In genomic region chr18:75497576-75497975, GRCh38 we compare ENCODE assay signal across 34 cellular contexts.
"Had no signal": no experiment of that assay in that cellular context is flagged by ENCODE, and none has a peak within 500 bp of the region (broad histone marks: within the 10 kb centered on the region; RNA-seq: fewer than 3 reads in every experiment).

No MANE protein-coding gene starts in this region.

- H3K4me1 Mint-ChIP-seq: activated CD4-positive, alpha-beta T cell treated with anti-CD3 and anti-CD28 coated beads for 36 hours; activated CD4-positive, alpha-beta T cell treated with anti-CD3 and anti-CD28 coated beads, Interleukin-2, amount 10 ng/mL, durations not matched to agents 24 days and 14 days; activated CD8-positive, alpha-beta memory T cell treated with anti-CD3 and anti-CD28 coated beads, Interleukin-2, amount 10 ng/mL, durations not matched to agents 7 days and 5 days; activated naive CD4-positive, alpha-beta T cell treated with anti-CD3 and anti-CD28 coated beads, Interleukin-2, amount 10 ng/mL, durations not matched to agents 7 days and 5 days; activated naive CD8-positive, alpha-beta T cell treated with anti-CD3 and anti-CD28 coated beads, Interleukin-2, amount 10 ng/mL, durations not matched to agents 7 days and 5 days; central memory CD8-positive, alpha-beta T cell; T-cell had no signal

- DNase-seq: activated CD4-positive, alpha-beta memory T cell treated with anti-CD3 and anti-CD28 coated beads for 36 hours; activated CD4-positive, alpha-beta T cell treated with anti-CD3 and anti-CD28 coated beads for 36 hours; activated CD4-positive, alpha-beta T cell treated with anti-CD3 and anti-CD28 coated beads, Interleukin-2, amount 10 ng/mL, durations not matched to agents 24 days and 14 days; activated CD4-positive, CD25-positive, alpha-beta regulatory T cell; activated CD4-positive, CD25-positive, alpha-beta regulatory T cell treated with anti-CD3 and anti-CD28 coated beads, Interleukin-2, amount 50 U/mL, for 72 hours; activated CD8-positive, alpha-beta memory T cell treated with anti-CD3 and anti-CD28 coated beads, Interleukin-2, amount 10 ng/mL, durations not matched to agents 7 days and 5 days; activated CD8-positive, alpha-beta memory T cell treated with anti-CD3 and anti-CD28 coated beads, Interleukin-2, amount 50 U/mL, for 4 hours; activated CD8-positive, alpha-beta T cell treated with anti-CD3 and anti-CD28 coated beads, Interleukin-2, amount 10 ng/mL, durations not matched to agents 7 days and 5 days; activated gamma-delta T cell; activated naive CD4-positive, alpha-beta T cell; activated naive CD4-positive, alpha-beta T cell treated with anti-CD3 and anti-CD28 coated beads, Interleukin-2, amount 10 ng/mL, durations not matched to agents 7 days and 5 days; activated naive CD8-positive, alpha-beta T cell treated with anti-CD3 and anti-CD28 coated beads, Interleukin-2, amount 10 ng/mL, durations not matched to agents 7 days and 5 days; activated T-cell treated with anti-CD3 and anti-CD28 coated beads, Interleukin-2, amount 50 U/mL, for 1 hour; activated T-cell treated with anti-CD3 and anti-CD28 coated beads, Interleukin-2, amount 50 U/mL, for 48 hours; amniotic stem cell; anterior cingulate cortex; brain microvascular endothelial cell; dorsolateral prefrontal cortex; effector memory CD4-positive, alpha-beta T cell; endodermal cell; foreskin keratinocyte; heart right ventricle; T-cell; T-helper 9 cell had no signal

- FAIRE-seq: bronchial epithelial cell had no signal

- H3K27ac ChIP-seq: brain microvascular endothelial cell, coronary artery, dorsolateral prefrontal cortex, foreskin keratinocyte, gastroesophageal sphincter, heart right ventricle, hepatocyte had no signal

- H3K9me3 ChIP-seq: gastroesophageal sphincter, heart right ventricle had no signal

- H3K9me3 Mint-ChIP-seq: activated CD4-positive, alpha-beta memory T cell treated with anti-CD3 and anti-CD28 coated beads for 36 hours; activated CD4-positive, alpha-beta T cell treated with anti-CD3 and anti-CD28 coated beads, Interleukin-2, amount 10 ng/mL, durations not matched to agents 24 days and 14 days; activated naive CD4-positive, alpha-beta T cell treated with anti-CD3 and anti-CD28 coated beads, Interleukin-2, amount 10 ng/mL, durations not matched to agents 7 days and 5 days; activated naive CD4-positive, alpha-beta T cell treated with anti-CD3 and anti-CD28 coated beads, Interleukin-2, amount 50 U/mL, for 72 hours; activated naive CD8-positive, alpha-beta T cell treated with anti-CD3 and anti-CD28 coated beads, Interleukin-2, amount 10 ng/mL, durations not matched to agents 7 days and 5 days; activated T-helper 1 cell treated with anti-CD3 and anti-CD28 coated beads, Interleukin-12 subunit alpha, Interleukin-12 subunit beta, Interleukin-2, Interleukin-4 antibody, amounts not matched to agents 30 ng/mL and 10 ng/mL and 1 ng/mL, durations not matched to agents 14 hours and 24 hours and 36 hours; central memory CD8-positive, alpha-beta T cell; dendritic cell treated with granulocyte-macrophage colony-stimulating factor and Interleukin-4, amounts not matched to agents 40 ng/mL and 50 ng/mL, for 4 days; endodermal cell; T-cell; T-helper 1 cell treated with Interleukin-12 subunit alpha and Interleukin-12 subunit beta and Interleukin-4 antibody, amounts not matched to agents 30 μg/mL and 1 μg/mL, for 36 hours had no signal

- H3K79me2 ChIP-seq: hepatocyte had no signal

- H2AFZ ChIP-seq: hepatocyte had no signal

- H3K4me3 Mint-ChIP-seq: activated CD4-positive, alpha-beta memory T cell treated with anti-CD3 and anti-CD28 coated beads for 36 hours; activated CD4-positive, alpha-beta T cell treated with anti-CD3 and anti-CD28 coated beads for 36 hours; activated CD4-positive, alpha-beta T cell treated with anti-CD3 and anti-CD28 coated beads, Interleukin-2, amount 10 ng/mL, durations not matched to agents 24 days and 14 days; activated CD8-positive, alpha-beta memory T cell treated with anti-CD3 and anti-CD28 coated beads, Interleukin-2, amount 10 ng/mL, durations not matched to agents 7 days and 5 days; activated CD8-positive, alpha-beta T cell treated with anti-CD3 and anti-CD28 coated beads, Interleukin-2, amount 10 ng/mL, durations not matched to agents 7 days and 5 days; activated naive CD4-positive, alpha-beta T cell treated with anti-CD3 and anti-CD28 coated beads, Interleukin-2, amount 10 ng/mL, durations not matched to agents 7 days and 5 days; activated naive CD8-positive, alpha-beta T cell treated with anti-CD3 and anti-CD28 coated beads, Interleukin-2, amount 10 ng/mL, durations not matched to agents 7 days and 5 days; activated T-helper 1 cell treated with anti-CD3 and anti-CD28 coated beads, Interleukin-12 subunit alpha, Interleukin-12 subunit beta, Interleukin-2, Interleukin-4 antibody, amounts not matched to agents 30 ng/mL and 10 ng/mL and 1 ng/mL, durations not matched to agents 14 hours and 24 hours and 36 hours; central memory CD8-positive, alpha-beta T cell; dendritic cell treated with granulocyte-macrophage colony-stimulating factor and Interleukin-4, amounts not matched to agents 40 ng/mL and 50 ng/mL, for 4 days; endodermal cell; T-cell; T-helper 1 cell treated with Interleukin-12 subunit alpha and Interleukin-12 subunit beta and Interleukin-4 antibody, amounts not matched to agents 30 μg/mL and 1 μg/mL, for 36 hours had no signal

- H3K4me2 ChIP-seq: hepatocyte had no signal

- H3K27ac Mint-ChIP-seq: activated CD4-positive, alpha-beta memory T cell treated with anti-CD3 and anti-CD28 coated beads for 36 hours; activated CD4-positive, alpha-beta T cell treated with anti-CD3 and anti-CD28 coated beads for 36 hours; activated CD4-positive, alpha-beta T cell treated with anti-CD3 and anti-CD28 coated beads, Interleukin-2, amount 10 ng/mL, durations not matched to agents 24 days and 14 days; activated CD8-positive, alpha-beta memory T cell treated with anti-CD3 and anti-CD28 coated beads, Interleukin-2, amount 10 ng/mL, durations not matched to agents 7 days and 5 days; activated CD8-positive, alpha-beta T cell treated with anti-CD3 and anti-CD28 coated beads, Interleukin-2, amount 10 ng/mL, durations not matched to agents 7 days and 5 days; activated naive CD4-positive, alpha-beta T cell treated with anti-CD3 and anti-CD28 coated beads, Interleukin-2, amount 10 ng/mL, durations not matched to agents 7 days and 5 days; activated naive CD4-positive, alpha-beta T cell treated with anti-CD3 and anti-CD28 coated beads, Interleukin-2, amount 50 U/mL, for 72 hours; activated naive CD8-positive, alpha-beta T cell treated with anti-CD3 and anti-CD28 coated beads, Interleukin-2, amount 10 ng/mL, durations not matched to agents 7 days and 5 days; activated T-helper 1 cell treated with anti-CD3 and anti-CD28 coated beads, Interleukin-12 subunit alpha, Interleukin-12 subunit beta, Interleukin-2, Interleukin-4 antibody, amounts not matched to agents 30 ng/mL and 10 ng/mL and 1 ng/mL, durations not matched to agents 14 hours and 24 hours and 36 hours; dendritic cell treated with granulocyte-macrophage colony-stimulating factor and Interleukin-4, amounts not matched to agents 40 ng/mL and 50 ng/mL, for 4 days; endodermal cell; T-cell; T-helper 1 cell treated with Interleukin-12 subunit alpha and Interleukin-12 subunit beta and Interleukin-4 antibody, amounts not matched to agents 30 μg/mL and 1 μg/mL, for 36 hours had no signal

- H3K36me3 ChIP-seq: brain microvascular endothelial cell, gastroesophageal sphincter, heart right ventricle had no signal

- H3K27me3 ChIP-seq: brain microvascular endothelial cell, foreskin keratinocyte, gastroesophageal sphincter, hepatocyte had no signal

- ATAC-seq: activated CD4-positive, alpha-beta T cell treated with anti-CD3 and anti-CD28 coated beads for 36 hours; activated CD8-positive, alpha-beta memory T cell treated with anti-CD3 and anti-CD28 coated beads, Interleukin-2, amount 10 ng/mL, durations not matched to agents 7 days and 5 days; activated CD8-positive, alpha-beta T cell treated with anti-CD3 and anti-CD28 coated beads, Interleukin-2, amount 10 ng/mL, durations not matched to agents 7 days and 5 days; activated naive CD4-positive, alpha-beta T cell treated with anti-CD3 and anti-CD28 coated beads, Interleukin-2, amount 50 U/mL, for 72 hours; esophagus mucosa; foreskin keratinocyte; gastroesophageal sphincter; heart right ventricle; T-cell had no signal

- H3K4me1 ChIP-seq: foreskin keratinocyte, gastroesophageal sphincter, heart right ventricle had no signal

- H3K36me3 Mint-ChIP-seq: activated CD4-positive, alpha-beta memory T cell treated with anti-CD3 and anti-CD28 coated beads for 36 hours; activated CD8-positive, alpha-beta memory T cell treated with anti-CD3 and anti-CD28 coated beads, Interleukin-2, amount 10 ng/mL, durations not matched to agents 7 days and 5 days; activated naive CD4-positive, alpha-beta T cell treated with anti-CD3 and anti-CD28 coated beads, Interleukin-2, amount 10 ng/mL, durations not matched to agents 7 days and 5 days; activated naive CD4-positive, alpha-beta T cell treated with anti-CD3 and anti-CD28 coated beads, Interleukin-2, amount 50 U/mL, for 72 hours; activated naive CD8-positive, alpha-beta T cell treated with anti-CD3 and anti-CD28 coated beads, Interleukin-2, amount 10 ng/mL, durations not matched to agents 7 days and 5 days; T-cell had no signal

- H3K4me3 ChIP-seq: coronary artery, dorsolateral prefrontal cortex, gastroesophageal sphincter, heart right ventricle, hepatocyte had no signal
